Comparison of ENCODE assay signal across 8 cellular contexts in genomic region chr5:176609724-176610429, GRCh38. TPM values are rescaled to one million over a fixed set of nuclear protein-coding genes. Genes with fewer than 3 reads are reported as not detected.
A peak's percentile ranks its signal among the peaks of the same experiment; 100 is the strongest.
DNase-seq lines count a peak whose midpoint lies in the region; ATAC-seq and TF ChIP-seq lines count a peak whose summit lies in the region.

TSS of gene GPRIN1 (minus strand) at chr5:176610156. CDS start at chr5:176599834, 10,322 bp downstream.

- WGBS in right cardiac atrium: under 1% methylated on average over 100 of the region's 100 CpGs
- 0 to 1% methylated on average over 100 of the region's 100 CpGs for WGBS in sigmoid colon, 2 donors

- intact Hi-C loops in right cardiac atrium (cut with DNase I): no loop called here
- intact Hi-C loops in sigmoid colon (cut with DNase I): no loop called here

- in situ Hi-C loops in SK-MEL-5 (cut with HindIII; ENCODE audit: low pct_unique_long_range_greater_than_20kb, low sequenced_read_pairs): no loop called here

- no peaks in the 10 kb centered on the region for H3K9me3 Mint-ChIP-seq in activated naive CD8-positive, alpha-beta T cell treated with anti-CD3 and anti-CD28 coated beads, Interleukin-2, amount 50 U/mL, for 24 hours

- peak within 1 kb of the TSS; percentile 85 for H3K4me3 Mint-ChIP-seq in activated naive CD8-positive, alpha-beta T cell treated with anti-CD3 and anti-CD28 coated beads, Interleukin-2, amount 50 U/mL, for 24 hours

- no peak for TF ChIP-seq EP300 in sigmoid colon (IDR thresholded peaks at IDR 0.05)

- H3K9me3 ChIP-seq in HUES48 (ENCODE audit: control insufficient read depth, insufficient read depth, low read length) (no peaks in the 10 kb centered on the region), right cardiac atrium (ENCODE audit: control insufficient read depth, low read length) (no peaks in the 10 kb centered on the region), sigmoid colon (no peaks in the 10 kb centered on the region)

- peak within 1 kb of the TSS; percentile 53; the same call in 1 of the 2 replicates for H3K9ac ChIP-seq in HUES48 (ENCODE audit: low read depth, low read length)

- 0 out of 2 replicates have a peak, but pooled peaks cover 3% of the 10 kb centered on the region for H3K4me1 ChIP-seq in HUES48 (ENCODE audit: control insufficient read depth, insufficient read depth, low read length)
- peaks cover 4% of the 10 kb centered on the region for H3K4me1 ChIP-seq in right cardiac atrium (ENCODE audit: control insufficient read depth, insufficient read depth, low read length)
- peaks cover 0 to 19% (median 14%) of the 10 kb centered on the region in 4 donors for H3K4me1 ChIP-seq in sigmoid colon

- TF ChIP-seq CTCF in sigmoid colon (IDR thresholded peaks at IDR 0.05): no peak

- H3K27me3 ChIP-seq in HUES48 (ENCODE audit: control insufficient read depth, insufficient read depth, low read length) (peaks cover 14% of the 10 kb centered on the region), right cardiac atrium (ENCODE audit: control insufficient read depth, insufficient read depth) (no peaks in the 10 kb centered on the region), sigmoid colon (peaks cover 0 to 41% (median 19%) of the 10 kb centered on the region in 3 donors)

- DNase-seq in Daoy (ENCODE audit: low read depth) (peak; percentile 84), SK-MEL-5 (ENCODE audit: low read depth, low spot score) (peak; percentile 60), right cardiac atrium (peak; percentile 55 to 86 (median 85)), sigmoid colon (no peak), NCI-H446 treated with DMSO at 0.1 percent for 48 hours (lab: John Stamatoyannopoulos, UW) (no peak)
- DNase-seq in activated naive CD8-positive, alpha-beta T cell treated with anti-CD3 and anti-CD28 coated beads, Interleukin-2, amount 50 U/mL, for 24 hours: peak; percentile 72

- ATAC-seq in GM21423 (IDR thresholded peaks at IDR 0.05; ENCODE audit: unreplicated experiment) (peak; percentile 78), right cardiac atrium (peak; percentile 80 to 87)
- peak; percentile 65 for ATAC-seq in activated naive CD8-positive, alpha-beta T cell treated with anti-CD3 and anti-CD28 coated beads, Interleukin-2, amount 50 U/mL, for 24 hours

- peak within 1 kb of the TSS; percentile 68 for H3K4me3 ChIP-seq in HUES48 (ENCODE audit: low read depth, low read length)
- H3K4me3 ChIP-seq in right cardiac atrium (ENCODE audit: low read length): peak within 1 kb of the TSS; percentile 89
- H3K4me3 ChIP-seq in sigmoid colon: peak within 1 kb of the TSS; percentile 14 to 65 (median 53)

- H3K36me3 ChIP-seq in HUES48 (ENCODE audit: control insufficient read depth, insufficient read depth, low read length): no peaks in the 10 kb centered on the region
- no peaks in the 10 kb centered on the region for H3K36me3 ChIP-seq in sigmoid colon

- TF ChIP-seq POLR2A in sigmoid colon (IDR thresholded peaks at IDR 0.05): no peak

- H3K27me3 Mint-ChIP-seq in activated naive CD8-positive, alpha-beta T cell treated with anti-CD3 and anti-CD28 coated beads, Interleukin-2, amount 50 U/mL, for 24 hours: peaks cover 42% of the 10 kb centered on the region

- H3K27ac ChIP-seq in HUES48 (ENCODE audit: low read depth, low read length) (peak within 1 kb of the TSS; percentile 70), right cardiac atrium (ENCODE audit: low read length) (no peak within 1 kb of the TSS), sigmoid colon (no peak within 1 kb of the TSS)

- peaks cover 14% of the 10 kb centered on the region for H3K4me1 Mint-ChIP-seq in activated naive CD8-positive, alpha-beta T cell treated with anti-CD3 and anti-CD28 coated beads, Interleukin-2, amount 50 U/mL, for 24 hours

- peak within 1 kb of the TSS; percentile 85 for H3K27ac Mint-ChIP-seq in activated naive CD8-positive, alpha-beta T cell treated with anti-CD3 and anti-CD28 coated beads, Interleukin-2, amount 50 U/mL, for 24 hours

- no peaks in the 10 kb centered on the region for H3K36me3 Mint-ChIP-seq in activated naive CD8-positive, alpha-beta T cell treated with anti-CD3 and anti-CD28 coated beads, Interleukin-2, amount 50 U/mL, for 24 hours (ENCODE audit: low read depth)

RNA-seq across cellular contexts. Expression of gene GPRIN1, which starts in this region (rescaled TPM):
- total RNA-seq in Daoy (2014; rRNA removed; shearing (Covaris generic)): 12.3 and 13.6 TPM in 2 replicates
- total RNA-seq in SK-MEL-5 (2014; rRNA removed; shearing (Covaris generic)): 4.1 and 5.0 TPM in 2 replicates
- polyA plus RNA-seq in SK-MEL-5 (2015; cell fraction: cytosol; rRNA removed): 7.5 and 9.2 TPM in 2 replicates
- 2.4 and 6.7 TPM in 2 replicates for polyA plus RNA-seq in SK-MEL-5 (2015; cell fraction: nucleus; rRNA removed)
- total RNA-seq in right cardiac atrium (under 1 TPM; 0.34 to 0.62 (median 0.46) TPM), sigmoid colon (1 to 10 TPM in 2 of 4 donors, under 1 TPM in 2; 0.33 to 1.6 (median 0.81) TPM)
- polyA plus RNA-seq in right cardiac atrium (0.23 TPM), sigmoid colon (1 to 10 TPM in 1 of 3 donors, under 1 TPM in 2; 0.60 to 1.4 (median 0.69) TPM)

Comparison
In these comparisons a context has a peak if more than half of its experiments do, and no peak if none do; other contexts are left out.
1. Peak in DNase-seq, ATAC-seq and H3K4me3 ChIP-seq in right cardiac atrium; RNA of the gene not detected or under 1 TPM.
2. DNase-seq: peak in Daoy (single experiment), SK-MEL-5 (single experiment) and activated naive CD8-positive, alpha-beta T cell treated with anti-CD3 and anti-CD28 coated beads, Interleukin-2, amount 50 U/mL, for 24 hours (single experiment); none in sigmoid colon (single experiment) and NCI-H446 treated with DMSO at 0.1 percent for 48 hours (single experiment).
3. Peak in every context shown above with its lines, with median percentiles within 50 percentile points of each other: ATAC-seq and H3K4me3 ChIP-seq.